ENCODE assay signal across 17 cellular contexts in genomic region chr12:9319842-9320173, GRCh38.
DNase-seq lines count a peak whose midpoint lies in the region; ATAC-seq and TF ChIP-seq lines count a peak whose summit lies in the region.
"Had no signal": no experiment of that assay in that cellular context is flagged by ENCODE, and none has a peak within 500 bp of the region (broad histone marks: within the 10 kb centered on the region; RNA-seq: fewer than 3 reads in every experiment).

No MANE protein-coding gene starts in this region.

- H3K27ac ChIP-seq in RWPE2 (ENCODE audit: poor library complexity, severe bottlenecking) (no peak overlapping the region), upper lobe of right lung (no peak overlapping the region)
- H3K27ac ChIP-seq: brain microvascular endothelial cell, heart left ventricle, right atrium auricular region, SK-N-MC, vagina had no signal

- no peak for TF ChIP-seq CTCF in RWPE2 (IDR thresholded peaks at IDR 0.05; ENCODE audit: poor library complexity, severe bottlenecking)
- no peak for TF ChIP-seq CTCF in upper lobe of right lung (IDR thresholded peaks at IDR 0.05)

- H3K4me3 ChIP-seq in RWPE2 (ENCODE audit: severe bottlenecking) (no peak overlapping the region), upper lobe of right lung (no peak overlapping the region)
- H3K4me3 ChIP-seq: heart left ventricle, right atrium auricular region, SK-N-MC, vagina had no signal

- H3K4me1 ChIP-seq in RWPE2 (ENCODE audit: insufficient read depth, poor library complexity, severe bottlenecking) (no peaks in the 10 kb centered on the region), upper lobe of right lung (no peaks in the 10 kb centered on the region)
- H3K4me1 ChIP-seq: Caco-2, heart left ventricle, right atrium auricular region, vagina had no signal

- no peaks in the 10 kb centered on the region for H3K9me3 ChIP-seq in RWPE2 (ENCODE audit: severe bottlenecking)
- H3K9me3 ChIP-seq in upper lobe of right lung: no peaks in the 10 kb centered on the region
- H3K9me3 ChIP-seq: Caco-2, heart left ventricle, right atrium auricular region, vagina had no signal

- intact Hi-C loops in Right ventricle myocardium inferior (cut with DNase I): no loop called here
- intact Hi-C loops in upper lobe of right lung (cut with DNase I): no loop called here

- no peaks in the 10 kb centered on the region for H3K27me3 ChIP-seq in RWPE2 (ENCODE audit: insufficient read depth, poor library complexity, severe bottlenecking)
- H3K27me3 ChIP-seq in upper lobe of right lung: no peaks in the 10 kb centered on the region
- H3K27me3 ChIP-seq: brain microvascular endothelial cell, heart left ventricle, right atrium auricular region, vagina had no signal

- DNase-seq in DMS153 (lab: John Stamatoyannopoulos, UW): peak; percentile 17
- DNase-seq in RWPE2 (ENCODE audit: low spot score): no peak
- peak; percentile 88 for DNase-seq in kidney tubule cell (ENCODE audit: low spot score)
- no peak for DNase-seq in Right ventricle myocardium inferior (ENCODE audit: missing footprints)
- DNase-seq in upper lobe of right lung: no peak
- no peak for DNase-seq in CD1c-positive myeloid dendritic cell (ENCODE audit: extremely low spot score)
- DNase-seq in NCI-H2081 treated with DMSO at 0.1 percent for 48 hours (lab: John Stamatoyannopoulos, UW): no peak
- DNase-seq: activated CD4-positive, alpha-beta T cell treated with anti-CD3 and anti-CD28 coated beads, Interleukin-2, amount 10 ng/mL, durations not matched to agents 7 days and 5 days; activated T-cell treated with anti-CD3 and anti-CD28 coated beads, Interleukin-2, amount 50 U/mL, for 1 hour; brain microvascular endothelial cell; Caco-2; heart left ventricle; NCI-H1105 treated with DMSO at 0.1 percent for 48 hours had no signal

- ATAC-seq in HG02678 (IDR thresholded peaks at IDR 0.05; ENCODE audit: unreplicated experiment) (peak; percentile 62), RWPE2 (ENCODE audit: low read depth) (peak; percentile 27; the same call in 1 of the 3 replicates), Right ventricle myocardium inferior (no peak), upper lobe of right lung (no peak)

- H3K36me3 ChIP-seq in RWPE2 (ENCODE audit: low read depth) (no peaks in the 10 kb centered on the region), upper lobe of right lung (no peaks in the 10 kb centered on the region)
- H3K36me3 ChIP-seq: brain microvascular endothelial cell, heart left ventricle, right atrium auricular region, vagina had no signal

Comparison
In these comparisons a context has a peak if more than half of its experiments do, and no peak if none do; other contexts are left out.
1. DNase-seq: peak in DMS153 (single experiment) and kidney tubule cell (single experiment); none in RWPE2 (single experiment), Right ventricle myocardium inferior (single experiment), upper lobe of right lung (single experiment), CD1c-positive myeloid dendritic cell (single experiment) and NCI-H2081 treated with DMSO at 0.1 percent for 48 hours (single experiment).
2. ATAC-seq: peak in HG02678 (single experiment) and RWPE2 (single experiment); none in Right ventricle myocardium inferior (single experiment) and upper lobe of right lung (single experiment).